In the genomic region with DNA sequence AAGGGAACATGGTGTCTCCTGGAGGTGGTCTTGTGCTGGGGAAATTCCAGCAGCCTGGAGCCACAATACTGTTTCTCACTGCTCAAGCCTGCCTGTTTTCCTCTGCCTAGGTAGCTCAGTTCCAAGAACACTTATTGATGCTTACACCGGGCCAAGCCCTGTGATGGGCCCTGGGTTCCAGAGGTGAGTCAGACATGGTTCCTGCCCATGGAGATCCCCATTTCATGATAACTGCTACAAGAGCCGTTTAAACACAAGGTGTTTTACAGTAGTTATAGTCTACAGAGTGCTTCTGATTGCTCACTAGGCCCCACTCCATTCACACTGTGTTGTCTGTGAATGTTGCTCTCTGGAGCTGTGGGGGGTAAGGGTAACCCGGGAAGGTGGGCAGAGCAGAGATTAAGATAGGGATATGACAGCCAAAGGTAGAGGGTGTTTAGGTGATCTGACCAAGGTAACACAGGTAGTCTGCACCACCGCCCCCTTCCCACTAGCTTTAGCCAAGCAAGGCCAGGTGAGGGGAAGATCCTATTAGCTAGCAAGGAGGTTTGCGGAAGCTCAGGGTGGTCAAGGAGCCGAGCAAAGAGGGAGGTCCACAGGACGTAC, we compare ENCODE assay signal across 7 cellular contexts. TPM values are rescaled to one million over a fixed set of nuclear protein-coding genes. Genes with fewer than 3 reads are reported as not detected.
DNase-seq lines count a peak whose midpoint lies in the region; ATAC-seq, FAIRE-seq and TF ChIP-seq lines count a peak whose summit lies in the region.

No MANE protein-coding gene starts in this region.

- peak overlapping the region; percentile 42 for H3K4me3 ChIP-seq in Jurkat, Clone E6-1 (ENCODE audit: low read length)
- H3K4me3 ChIP-seq in kidney (ENCODE audit: low read length in 2 of 2) (peak overlapping the region; percentile 63 to 70), stomach smooth muscle (ENCODE audit: low read length in 2 of 2) (peak overlapping the region; percentile 68 to 92)

- H3K9ac ChIP-seq in kidney (ENCODE audit: low read length in 2 of 2) (peak overlapping the region in 1 of 2 donors; percentile 12), stomach smooth muscle (ENCODE audit: low read length in 2 of 2) (peak overlapping the region; percentile 69 to 74)

- no peaks in the 10 kb centered on the region for H3K9me3 ChIP-seq in kidney (ENCODE audit: control insufficient read depth in 1 of 2, low read length in 2 of 2)
- no peaks in the 10 kb centered on the region for H3K9me3 ChIP-seq in stomach smooth muscle (ENCODE audit: control insufficient read depth in 2 of 2, low read length in 2 of 2)

- intact Hi-C loops in kidney (cut with DNase I): no loop called here

- no peak for DNase-seq in Jurkat, Clone E6-1 (ENCODE audit: low read depth, low spot score)
- DNase-seq in activated naive CD8-positive, alpha-beta T cell treated with anti-CD3 and anti-CD28 coated beads for 36 hours: peak; percentile 30
- DNase-seq in kidney (no peak), NCI-H2171 (lab: John Stamatoyannopoulos, UW) (no peak), ecto neural progenitor cell (ENCODE audit: low spot score) (no peak)

- no peaks in the 10 kb centered on the region for H3K9me3 Mint-ChIP-seq in activated naive CD8-positive, alpha-beta T cell treated with anti-CD3 and anti-CD28 coated beads for 36 hours

- peaks cover 20% of the 10 kb centered on the region for H3K4me1 Mint-ChIP-seq in activated naive CD8-positive, alpha-beta T cell treated with anti-CD3 and anti-CD28 coated beads for 36 hours

- H3K27me3 Mint-ChIP-seq in activated naive CD8-positive, alpha-beta T cell treated with anti-CD3 and anti-CD28 coated beads for 36 hours: peaks cover 2% of the 10 kb centered on the region

- H3K27ac ChIP-seq in kidney (ENCODE audit: low read depth in 2 of 2, low read length in 2 of 2) (peak overlapping the region; percentile 11 to 13), stomach smooth muscle (ENCODE audit: low read length) (peak overlapping the region; percentile 91)

- no peak for ATAC-seq in GM21447 (IDR thresholded peaks at IDR 0.05; ENCODE audit: unreplicated experiment)

- H3K4me1 ChIP-seq in kidney (ENCODE audit: control insufficient read depth in 1 of 2, insufficient read depth in 1 of 2, low read depth in 1 of 2, low read length in 2 of 2) (peaks cover 4 to 10% of the 10 kb centered on the region in 2 donors), stomach smooth muscle (ENCODE audit: control insufficient read depth, insufficient read depth, low read length) (peaks cover 45% of the 10 kb centered on the region)

- H3K4me3 Mint-ChIP-seq in activated naive CD8-positive, alpha-beta T cell treated with anti-CD3 and anti-CD28 coated beads for 36 hours: peak overlapping the region; percentile 81

- H3K27me3 ChIP-seq in stomach smooth muscle (ENCODE audit: control insufficient read depth in 1 of 2, insufficient read depth in 2 of 2, low read length in 2 of 2): no peaks in the 10 kb centered on the region

- no peaks in the 10 kb centered on the region for H3K36me3 ChIP-seq in kidney (ENCODE audit: control insufficient read depth in 1 of 2, insufficient read depth in 2 of 2, low read length in 2 of 2)
- no peaks in the 10 kb centered on the region for H3K36me3 ChIP-seq in stomach smooth muscle (ENCODE audit: control insufficient read depth in 2 of 2, insufficient read depth in 2 of 2, low read length in 2 of 2)

- no peak for FAIRE-seq in kidney (lab: Jason Lieb, UNC)

- TF ChIP-seq CTCF in kidney (IDR thresholded peaks at IDR 0.05; ENCODE audit: borderline replicate concordance, extremely low read depth, insufficient read depth): no peak

- no peaks in the 10 kb centered on the region for H3K36me3 Mint-ChIP-seq in activated naive CD8-positive, alpha-beta T cell treated with anti-CD3 and anti-CD28 coated beads for 36 hours

- H3K27ac Mint-ChIP-seq in activated naive CD8-positive, alpha-beta T cell treated with anti-CD3 and anti-CD28 coated beads for 36 hours: peak overlapping the region; percentile 88

RNA-seq across cellular contexts. Expression of a gene that starts 0.7 kb away (rescaled TPM):
- 34.4 TPM for polyA plus RNA-seq in Jurkat, Clone E6-1 (2012; ENCODE audit: insufficient read depth, insufficient read length)
- total RNA-seq in activated naive CD8-positive, alpha-beta T cell treated with anti-CD3 and anti-CD28 coated beads for 36 hours: 10 to 100 TPM; 54.4 to 59.7 TPM
- total RNA-seq in kidney: 64.5 TPM
- polyA plus RNA-seq in kidney (ENCODE audit: insufficient read depth, low read depth, low replicate concordance): 7.8 TPM
